ENCODE assay signal across 2 cellular contexts in genomic region chr10:28663576-28664368, GRCh38.
TF ChIP-seq lines count a peak whose summit lies in the region.

No MANE protein-coding gene starts in this region.

TF ChIP-seq in HEK293, 187 proteins besides CTCF, POLR2A, EP300 and RAD21 (continued from another document):
- peak; percentile 39; the same call in 1 of the 2 replicates for TF ChIP-seq SCRT2 (tag by site-specific recombination; IDR thresholded peaks at IDR 0.05)
- no peak for TF ChIP-seq SALL2 (tag by site-specific recombination; IDR thresholded peaks at IDR 0.05; ENCODE audit: borderline replicate concordance)
- TF ChIP-seq ZNF501 (tag by site-specific recombination; IDR thresholded peaks at IDR 0.05): peak; percentile 49; the same call in 1 of the 2 replicates
- TF ChIP-seq, protein P1, sequence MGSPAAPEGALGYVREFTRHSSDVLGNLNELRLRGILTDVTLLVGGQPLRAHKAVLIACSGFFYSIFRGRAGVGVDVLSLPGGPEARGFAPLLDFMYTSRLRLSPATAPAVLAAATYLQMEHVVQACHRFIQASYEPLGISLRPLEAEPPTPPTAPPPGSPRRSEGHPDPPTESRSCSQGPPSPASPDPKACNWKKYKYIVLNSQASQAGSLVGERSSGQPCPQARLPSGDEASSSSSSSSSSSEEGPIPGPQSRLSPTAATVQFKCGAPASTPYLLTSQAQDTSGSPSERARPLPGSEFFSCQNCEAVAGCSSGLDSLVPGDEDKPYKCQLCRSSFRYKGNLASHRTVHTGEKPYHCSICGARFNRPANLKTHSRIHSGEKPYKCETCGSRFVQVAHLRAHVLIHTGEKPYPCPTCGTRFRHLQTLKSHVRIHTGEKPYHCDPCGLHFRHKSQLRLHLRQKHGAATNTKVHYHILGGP (tag by site-specific recombination; IDR thresholded peaks at IDR 0.05): peak; percentile 29; the same call in 1 of the 2 replicates
- TF ChIP-seq REPIN1 (tag by site-specific recombination; IDR thresholded peaks at IDR 0.05; ENCODE audit: low read depth): peak; percentile 73; the same call in 1 of the 2 replicates
- peak; percentile 86 for TF ChIP-seq ZBTB17 (tag by site-specific recombination; IDR thresholded peaks at IDR 0.05)
- no peak for TF ChIP-seq GLI2 (tag by site-specific recombination; IDR thresholded peaks at IDR 0.05; ENCODE audit: borderline replicate concordance, low read depth)

TF ChIP-seq in SK-N-SH treated with all-trans-retinoic acid at 6 μM for 48 hours, 23 proteins besides CTCF, POLR2A, EP300 and RAD21 (continued from another document):
- TF ChIP-seq TSHZ2 (CRISPR knock-in tag; IDR thresholded peaks at IDR 0.05) (no peak), RARB (CRISPR knock-in tag; IDR thresholded peaks at IDR 0.05) (no peak), ZC3H10 (CRISPR knock-in tag; IDR thresholded peaks at IDR 0.05) (no peak), TOX (CRISPR knock-in tag; IDR thresholded peaks at IDR 0.05; ENCODE audit: borderline replicate concordance) (no peak)
